ENCODE assay signal across 20 cellular contexts in the genomic region with DNA sequence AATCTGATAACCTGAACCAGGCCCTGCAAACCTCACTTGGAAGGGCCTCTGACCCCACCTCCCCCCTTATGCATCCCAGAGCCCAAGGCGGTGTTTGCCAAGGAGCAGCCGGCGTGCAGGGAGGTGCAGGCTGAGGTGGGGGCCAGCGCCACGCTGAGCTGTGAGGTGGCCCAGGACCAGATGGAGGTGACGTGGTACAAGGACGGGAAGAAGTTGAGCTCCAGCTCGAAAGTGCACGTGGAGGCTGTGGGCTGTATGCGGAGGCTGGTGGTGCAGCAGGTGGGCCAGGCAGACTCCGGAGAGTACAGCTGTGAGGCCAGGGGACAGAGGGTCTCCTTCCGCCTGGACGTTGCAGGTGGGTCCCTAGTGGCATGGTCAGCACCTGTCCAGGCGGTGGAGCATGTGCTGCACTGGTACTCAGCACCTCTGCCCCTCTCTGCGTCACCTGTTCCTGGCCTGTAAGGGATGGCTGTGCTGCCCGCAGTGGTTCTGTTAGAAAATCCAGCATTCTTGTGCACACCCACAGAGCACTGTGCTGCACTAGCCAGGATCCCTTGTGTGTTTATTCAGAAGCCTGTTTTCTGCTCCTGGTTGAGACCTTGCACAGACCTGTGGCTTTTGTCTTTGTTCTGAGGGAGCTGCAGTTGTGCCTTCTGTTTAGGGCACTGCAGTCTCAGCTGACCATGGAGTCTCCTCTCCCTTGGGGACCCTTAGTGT. TPM values are rescaled to one million over a fixed set of nuclear protein-coding genes. Genes with fewer than 3 reads are reported as not detected.
A peak's percentile ranks its signal among the peaks of the same experiment; 100 is the strongest.
DNase-seq lines count a peak whose midpoint lies in the region; ATAC-seq and TF ChIP-seq lines count a peak whose summit lies in the region.
"Had no signal": no experiment of that assay in that cellular context is flagged by ENCODE, and none has a peak within 500 bp of the region (broad histone marks: within the 10 kb centered on the region; RNA-seq: fewer than 3 reads in every experiment).

No MANE protein-coding gene starts in this region.

- H3K4me3 Mint-ChIP-seq in osteocyte (ENCODE audit: unreplicated experiment) (no peak overlapping the region), type B pancreatic cell (no peak overlapping the region)
- H3K4me3 Mint-ChIP-seq: CD4-positive, alpha-beta T cell had no signal

- 89% methylated on average over 15 of the region's 16 CpGs for WGBS in esophagus muscularis mucosa

- intact Hi-C loops in esophagus muscularis mucosa (cut with DNase I) = no loop called here

- TF ChIP-seq CTCF in esophagus muscularis mucosa (IDR thresholded peaks at IDR 0.05) = no peak
- no peak for TF ChIP-seq CTCF in osteocyte (IDR thresholded peaks at IDR 0.05)
- TF ChIP-seq CTCF in type B pancreatic cell (conservative IDR thresholded peaks at IDR 0.05) = no peak

- H3K4me1 Mint-ChIP-seq in osteocyte (ENCODE audit: unreplicated experiment) (peaks cover 2% of the 10 kb centered on the region), type B pancreatic cell (ENCODE audit: unreplicated experiment) (peaks cover 4% of the 10 kb centered on the region)

- no peak for ATAC-seq in GM19455 (IDR thresholded peaks at IDR 0.05; ENCODE audit: unreplicated experiment)
- no peak for ATAC-seq in HG02798 (IDR thresholded peaks at IDR 0.05; ENCODE audit: poor library complexity, unreplicated experiment)
- ATAC-seq: Panc1, SK-N-SH treated with all-trans-retinoic acid at 6 μM for 48 hours had no signal

- no peak for TF ChIP-seq POLR2A in esophagus muscularis mucosa (IDR thresholded peaks at IDR 0.05; ENCODE audit: low read depth)

- H3K27ac ChIP-seq in esophagus muscularis mucosa (replicated peaks in 1 of 4) = no peak overlapping the region
- H3K27ac ChIP-seq: GM23248 had no signal

- H3K36me3 Mint-ChIP-seq in osteocyte (ENCODE audit: unreplicated experiment) (peaks cover 3% of the 10 kb centered on the region), type B pancreatic cell (peaks cover 16% of the 10 kb centered on the region)

- no peaks in the 10 kb centered on the region for H3K9me3 Mint-ChIP-seq in osteocyte (ENCODE audit: unreplicated experiment)
- no peaks in the 10 kb centered on the region for H3K9me3 Mint-ChIP-seq in type B pancreatic cell
- H3K9me3 Mint-ChIP-seq: CD4-positive, alpha-beta T cell; IgD-negative memory B cell had no signal

- peak; percentile 48 for DNase-seq in activated CD8-positive, alpha-beta memory T cell treated with anti-CD3 and anti-CD28 coated beads for 24 hours
- DNase-seq in activated CD8-positive, alpha-beta memory T cell treated with anti-CD3 and anti-CD28 coated beads, Interleukin-2, amount 50 U/mL, for 48 hours = no peak
- peak; percentile 91 for DNase-seq in esophagus muscularis mucosa (ENCODE audit: extremely low spot score)
- DNase-seq in osteocyte (ENCODE audit: extremely low spot score, unreplicated experiment) = peak; percentile 77
- DNase-seq in type B pancreatic cell (ENCODE audit: extremely low spot score, unreplicated experiment) = peak; percentile 58
- DNase-seq in islet precursor cell = no peak
- DNase-seq: CD4-positive, alpha-beta T cell; GM23248; H7; NCI-H1048; NCI-H1417; NCI-H1694; NCI-H2029 treated with DMSO at 0.1 percent for 48 hours; NCI-H526 treated with DMSO at 0.1 percent for 48 hours had no signal

- H3K27me3 ChIP-seq in esophagus muscularis mucosa = no peaks in the 10 kb centered on the region
- H3K27me3 ChIP-seq: BLaER1 treated with 17β-estradiol and CSF1 and Interleukin-3, amounts not matched to agents 10 nM and 100 nM had no signal

- H3K4me3 ChIP-seq in esophagus muscularis mucosa = no peak overlapping the region
- H3K4me3 ChIP-seq: BLaER1 treated with 17β-estradiol and CSF1 and Interleukin-3, amounts not matched to agents 10 nM and 100 nM; GM23248 had no signal

- TF ChIP-seq EP300 in esophagus muscularis mucosa (IDR thresholded peaks at IDR 0.05) = no peak

- H3K36me3 ChIP-seq in esophagus muscularis mucosa = peaks cover 0 to 64% (median 6%) of the 10 kb centered on the region in 4 donors

- H3K9me3 ChIP-seq in esophagus muscularis mucosa = peaks cover 0 to 7% (median 3%) of the 10 kb centered on the region in 4 donors

- H3K27me3 Mint-ChIP-seq in osteocyte (ENCODE audit: unreplicated experiment) (no peaks in the 10 kb centered on the region), type B pancreatic cell (no peaks in the 10 kb centered on the region)
- H3K27me3 Mint-ChIP-seq: CD4-positive, alpha-beta T cell; IgD-negative memory B cell had no signal

- peaks cover 0 to 4% (median under 1%) of the 10 kb centered on the region in 4 donors for H3K4me1 ChIP-seq in esophagus muscularis mucosa

- H3K27ac Mint-ChIP-seq in osteocyte (ENCODE audit: unreplicated experiment) (no peak overlapping the region), type B pancreatic cell (no peak overlapping the region)
- H3K27ac Mint-ChIP-seq: CD4-positive, alpha-beta T cell; IgD-negative memory B cell had no signal

RNA-seq across cellular contexts. Expression of gene OBSCN, which starts 11.6 kb away (rescaled TPM):
- total RNA-seq in esophagus muscularis mucosa (10 to 100 TPM; 12.6 to 31.4 (median 17.8) TPM), osteocyte (15.2 and 16.1 TPM in 2 replicates), type B pancreatic cell (ENCODE audit: low replicate concordance) (17.2 and 48.9 TPM in 2 replicates)

RNA-seq across cellular contexts. Expression of gene IBA57, which starts 53.8 kb away (rescaled TPM):
- total RNA-seq in esophagus muscularis mucosa (10 to 100 TPM in 1 of 4 donors, 1 to 10 TPM in 3; 3.7 to 11.8 (median 6.6) TPM), osteocyte (8.1 TPM in 2 replicates), type B pancreatic cell (ENCODE audit: low replicate concordance) (9.5 and 10.5 TPM in 2 replicates)

Comparison
In these comparisons a context has a peak if more than half of its experiments do, and no peak if none do; other contexts are left out.
1. DNase-seq: peak in activated CD8-positive, alpha-beta memory T cell treated with anti-CD3 and anti-CD28 coated beads for 24 hours (single experiment), esophagus muscularis mucosa (single experiment), osteocyte (single experiment) and type B pancreatic cell (single experiment); none in activated CD8-positive, alpha-beta memory T cell treated with anti-CD3 and anti-CD28 coated beads, Interleukin-2, amount 50 U/mL, for 48 hours (single experiment) and islet precursor cell (single experiment).